In the genomic region with DNA sequence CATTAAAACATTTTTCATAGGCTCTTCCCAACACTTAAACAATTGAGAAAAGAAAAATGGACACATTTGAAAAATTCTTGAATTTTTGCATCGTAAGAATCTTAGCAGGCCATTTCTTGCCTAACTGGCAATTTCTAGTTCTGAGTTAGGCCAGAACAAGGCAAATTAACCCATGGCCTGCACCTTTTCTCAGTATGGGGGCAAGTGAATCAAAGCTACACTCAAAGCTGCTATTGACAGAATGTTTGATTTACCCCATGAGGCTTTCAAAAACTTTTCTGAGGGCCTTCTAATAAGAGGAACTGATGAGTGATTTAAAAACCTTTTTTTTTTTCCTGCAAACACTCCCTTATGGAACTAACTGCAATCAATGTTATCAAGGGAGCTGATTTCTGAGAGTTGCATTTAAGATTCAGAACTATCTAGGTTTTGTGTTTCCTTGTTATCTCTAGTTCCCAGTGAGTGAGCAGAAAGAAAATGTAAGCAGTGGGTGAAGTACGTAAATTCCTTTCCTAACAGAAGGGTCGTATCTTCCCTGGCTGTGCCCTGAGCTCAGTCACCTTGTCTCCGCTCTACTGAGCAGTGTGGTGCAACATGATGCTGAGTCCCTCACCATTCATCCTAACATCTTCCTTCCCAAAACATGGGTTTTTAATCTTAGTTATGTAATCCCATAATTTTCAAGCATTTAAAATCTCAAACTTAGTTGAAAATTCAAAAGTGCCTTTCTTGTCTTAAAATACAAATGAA, we compare ENCODE assay signal across 20 cellular contexts.
DNase-seq lines count a peak whose midpoint lies in the region; ATAC-seq and TF ChIP-seq lines count a peak whose summit lies in the region.
"Had no signal": no experiment of that assay in that cellular context is flagged by ENCODE, and none has a peak within 500 bp of the region (broad histone marks: within the 10 kb centered on the region; RNA-seq: fewer than 3 reads in every experiment).

No MANE protein-coding gene starts in this region.

- no peak overlapping the region for H2BK15ac ChIP-seq in mesendoderm (replicated peaks; ENCODE audit: low read depth)

- no peak overlapping the region for H3K4ac ChIP-seq in mesendoderm (ENCODE audit: low read depth, low read length)

- H3K36me3 Mint-ChIP-seq in endodermal cell (ENCODE audit: low read depth): no peaks in the 10 kb centered on the region

- H3K9me3 ChIP-seq in cardiac muscle cell (ENCODE audit: low read depth) (no peaks in the 10 kb centered on the region), endodermal cell (ENCODE audit: control insufficient read depth, low read length) (no peaks in the 10 kb centered on the region)
- H3K9me3 ChIP-seq: MG63, SJSA1 had no signal

- H3K27me3 Mint-ChIP-seq in endodermal cell (ENCODE audit: insufficient read depth): no peaks in the 10 kb centered on the region

- no peaks in the 10 kb centered on the region for H3K79me1 ChIP-seq in mesendoderm (ENCODE audit: low read length)

- no peaks in the 10 kb centered on the region for H3K9me3 Mint-ChIP-seq in endodermal cell
- H3K9me3 Mint-ChIP-seq: CD8-positive, alpha-beta T cell had no signal

- H3K4me1 ChIP-seq in cardiac muscle cell (ENCODE audit: low read depth) (no peaks in the 10 kb centered on the region), endodermal cell (ENCODE audit: control insufficient read depth, insufficient read depth, low read length) (peaks cover 11% of the 10 kb centered on the region), mesendoderm (ENCODE audit: control insufficient read depth, low read depth, low read length) (no peaks in the 10 kb centered on the region)
- H3K4me1 ChIP-seq: SJSA1 had no signal

- TF ChIP-seq CTCF in cardiac muscle cell (IDR thresholded peaks at IDR 0.05; ENCODE audit: low read depth, low read length) (no peak), endodermal cell (conservative IDR thresholded peaks at IDR 0.05) (no peak)

- H3K56ac ChIP-seq in mesendoderm (ENCODE audit: low read length): no peak overlapping the region

- H3K23ac ChIP-seq in mesendoderm (ENCODE audit: low read length): no peak overlapping the region

- H3K4me2 ChIP-seq in mesendoderm (ENCODE audit: low read length): no peak overlapping the region

- 35 to 75% methylated on average over 2 to 4 of the region's 4 CpGs for WGBS in endodermal cell (ENCODE audit: insufficient coverage in 1 of 2, insufficient read length in 1 of 2), 2 experiments
- WGBS in mesendoderm (ENCODE audit: extremely low coverage, insufficient coverage, low lambda C conversion rate): no CpG with 5 or more reads among the region's 4 CpGs

- no peak overlapping the region for H3K18ac ChIP-seq in mesendoderm (ENCODE audit: low read length)

- H4K5ac ChIP-seq in mesendoderm (ENCODE audit: low read length): no peak overlapping the region

- H3K27ac ChIP-seq in cardiac muscle cell: peak overlapping the region; percentile 22
- H3K27ac ChIP-seq in endodermal cell (ENCODE audit: low read depth, low read length): no peak overlapping the region
- no peak overlapping the region for H3K27ac ChIP-seq in mesendoderm (ENCODE audit: low read depth, low read length)
- H3K27ac ChIP-seq: SJSA1 had no signal

- H3K27ac Mint-ChIP-seq in endodermal cell: peak overlapping the region; percentile 49
- H3K27ac Mint-ChIP-seq: CD8-positive, alpha-beta T cell had no signal

- no peak overlapping the region for H2BK5ac ChIP-seq in mesendoderm (ENCODE audit: low read length)

- intact Hi-C loops in left ventricle myocardium superior (cut with micrococcal nuclease): no loop called here
- intact Hi-C loops in posterior vena cava (cut with DNase I): loop anchor here in 1 of 2 donors (5.0 kb wide), 1 partner anchor 375 kb away; no protein-coding TSS in a partner anchor

- H3K79me2 ChIP-seq in mesendoderm (ENCODE audit: control insufficient read depth, insufficient read depth, low read length): no peaks in the 10 kb centered on the region

- H3K36me3 ChIP-seq in cardiac muscle cell (no peaks in the 10 kb centered on the region), endodermal cell (ENCODE audit: control insufficient read depth, insufficient read depth, low read length) (no peaks in the 10 kb centered on the region), mesendoderm (ENCODE audit: control insufficient read depth, insufficient read depth, low read length) (no peaks in the 10 kb centered on the region)
- H3K36me3 ChIP-seq: MG63, SJSA1 had no signal

- peak; percentile 32 to 48 for DNase-seq in cardiac muscle cell (ENCODE audit: low read depth in 1 of 2, low spot score in 1 of 2)
- no peak for DNase-seq in left ventricle myocardium superior
- DNase-seq in endodermal cell: peak; percentile 63
- peak; percentile 72 for DNase-seq in mesendoderm
- no peak for DNase-seq in effector CD8-positive, alpha-beta T cell (lab: John Stamatoyannopoulos, UW)
- DNase-seq in posterior vena cava (ENCODE audit: low spot score): no peak
- no peak for DNase-seq in NCI-H524 treated with DMSO at 0.1 percent for 48 hours (lab: John Stamatoyannopoulos, UW)
- DNase-seq: AML-193; C1 segment of cervical spinal cord; CD8-positive, alpha-beta T cell; DMS153; HCEC 1CT; MG63; NCI-H2029; NCI-H2227 treated with DMSO at 0.1 percent for 48 hours; NCI-H510A; NCI-H82 had no signal

- no peak overlapping the region for H3K4me3 Mint-ChIP-seq in endodermal cell
- H3K4me3 Mint-ChIP-seq: CD8-positive, alpha-beta T cell had no signal

- H4K8ac ChIP-seq in mesendoderm (ENCODE audit: low read depth, low read length): no peak overlapping the region

- H3K27me3 ChIP-seq in cardiac muscle cell (no peaks in the 10 kb centered on the region), endodermal cell (ENCODE audit: control insufficient read depth, insufficient read depth, low read length, poor library complexity, severe bottlenecking) (no peaks in the 10 kb centered on the region), mesendoderm (ENCODE audit: insufficient read depth, low read length, poor library complexity) (no peaks in the 10 kb centered on the region)
- H3K27me3 ChIP-seq: MG63, SJSA1 had no signal

- no peak for ATAC-seq in left ventricle myocardium superior
- ATAC-seq in activated CD4-positive, CD25-positive, alpha-beta regulatory T cell treated with anti-CD3 and anti-CD28 coated beads, Interleukin-2, amount 50 U/mL, for 24 hours: no peak
- ATAC-seq: CD8-positive, alpha-beta T cell; Right ventricle myocardium inferior had no signal

- peaks cover 40% of the 10 kb centered on the region for H3K4me1 Mint-ChIP-seq in endodermal cell

- no peak overlapping the region for H2AK5ac ChIP-seq in mesendoderm (ENCODE audit: low read length)

- H3K4me3 ChIP-seq in cardiac muscle cell (no peak overlapping the region), endodermal cell (ENCODE audit: low read length) (no peak overlapping the region), mesendoderm (ENCODE audit: low read length) (no peak overlapping the region)
- H3K4me3 ChIP-seq: MG63, SJSA1 had no signal

- H3K9ac ChIP-seq in endodermal cell (ENCODE audit: extremely low read depth, low read length, poor library complexity, severe bottlenecking) (no peak overlapping the region), mesendoderm (ENCODE audit: low read length) (no peak overlapping the region)

- no peak overlapping the region for H2BK120ac ChIP-seq in mesendoderm (ENCODE audit: low read depth, low read length)

Comparison
In these comparisons a context has a peak if more than half of its experiments do, and no peak if none do; other contexts are left out.
1. DNase-seq: peak in cardiac muscle cell (2 of 2), endodermal cell (single experiment) and mesendoderm (single experiment); none in left ventricle myocardium superior (single experiment), effector CD8-positive, alpha-beta T cell (single experiment), posterior vena cava (single experiment) and NCI-H524 treated with DMSO at 0.1 percent for 48 hours (single experiment).